Comparison of ENCODE assay signal across 25 cellular contexts in the genomic region with DNA sequence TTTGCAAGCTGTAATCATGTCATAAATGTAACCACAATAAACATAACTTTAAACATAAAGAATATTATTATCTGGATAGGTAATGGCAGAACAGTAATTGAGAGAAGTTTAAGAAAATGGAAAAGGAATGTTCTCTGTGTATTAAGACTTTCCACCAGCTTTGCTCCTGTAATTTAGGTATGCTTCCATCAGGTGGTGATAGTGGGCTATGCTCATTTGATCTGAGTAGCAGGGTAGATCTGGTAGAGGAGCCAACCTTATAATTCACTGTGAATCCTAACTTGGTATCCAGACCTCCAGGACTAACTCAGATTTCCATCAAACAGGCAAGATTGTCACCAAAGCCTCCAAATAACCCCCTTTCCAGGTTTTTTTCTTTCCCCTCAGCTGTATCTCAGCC.
A peak's percentile ranks its signal among the peaks of the same experiment; 100 is the strongest.
DNase-seq lines count a peak whose midpoint lies in the region; ATAC-seq and TF ChIP-seq lines count a peak whose summit lies in the region.
"Had no signal": no experiment of that assay in that cellular context is flagged by ENCODE, and none has a peak within 500 bp of the region (broad histone marks: within the 10 kb centered on the region; RNA-seq: fewer than 3 reads in every experiment).

No MANE protein-coding gene starts in this region.

- H3K4me1 ChIP-seq in DOHH2 (ENCODE audit: control insufficient read depth, low read length): no peaks in the 10 kb centered on the region
- H3K4me1 ChIP-seq in Panc1 (ENCODE audit: control insufficient read depth, insufficient read depth, low read length): no peaks in the 10 kb centered on the region
- H3K4me1 ChIP-seq: right atrium auricular region had no signal

- no peak overlapping the region for H3K4me2 ChIP-seq in DOHH2 (ENCODE audit: low read length)

- POLR2A ChIA-PET in Panc1 (lab: Charles Lee): no interaction called here
- POLR2A ChIA-PET in HEK293T (lab: Yijun Ruan, JAX): no interaction called here

- no peaks in the 10 kb centered on the region for H3K36me3 ChIP-seq in DOHH2 (ENCODE audit: control insufficient read depth, low read length)
- H3K36me3 ChIP-seq in H7 (replicated peaks; ENCODE audit: control insufficient read depth, insufficient read depth, low read length): no peaks in the 10 kb centered on the region
- H3K36me3 ChIP-seq in Panc1 (ENCODE audit: control insufficient read depth, insufficient read depth, low read length): no peaks in the 10 kb centered on the region
- H3K36me3 ChIP-seq: right atrium auricular region had no signal

- in situ Hi-C loops in Panc1 (cut with HindIII; ENCODE audit: low pct_unique_long_range_greater_than_20kb, low sequenced_read_pairs): no loop called here

- no peaks in the 10 kb centered on the region for H4K20me1 ChIP-seq in DOHH2 (ENCODE audit: control insufficient read depth, insufficient read depth, low read depth, low read length)

- TF ChIP-seq CTCF in DOHH2 (IDR thresholded peaks at IDR 0.05; ENCODE audit: low read depth, low read length, poor library complexity, severe bottlenecking) (peak; percentile 18), Panc1 (IDR thresholded peaks at IDR 0.05) (peak; percentile 44)

- CTCF ChIA-PET in Panc1 (lab: Charles Lee) (interaction anchor here (0.6 kb wide), 2 partner anchors 13 to 119 kb away, joined by 3 to 6 read pairs; no protein-coding TSS in a partner anchor), HEK293T (lab: Yijun Ruan, JAX) (no interaction called here)

- ATAC-seq in Panc1 (no peak), HG02678 (IDR thresholded peaks at IDR 0.05; ENCODE audit: unreplicated experiment) (no peak)
- ATAC-seq: CD8-positive, alpha-beta T cell; stimulated activated naive CD8-positive, alpha-beta T cell treated with anti-CD3 and anti-CD28 coated beads, Interleukin-15, Interleukin-2, amounts not matched to agents 100 U/mL and 50 U/mL, for 24 hours had no signal

- no peaks in the 10 kb centered on the region for H3F3A ChIP-seq in DOHH2 (ENCODE audit: control insufficient read depth, insufficient read depth)

- H3K9me3 ChIP-seq in DOHH2 (ENCODE audit: control insufficient read depth, insufficient read depth, low read length) (no peaks in the 10 kb centered on the region), Panc1 (ENCODE audit: control insufficient read depth, insufficient read depth, low read depth, low read length) (no peaks in the 10 kb centered on the region)

- H3K9me2 ChIP-seq in DOHH2 (replicated peaks; ENCODE audit: control insufficient read depth, low read length): no peaks in the 10 kb centered on the region

- H3K27me3 ChIP-seq in DOHH2 (ENCODE audit: control insufficient read depth, low read length) (no peaks in the 10 kb centered on the region), H7 (ENCODE audit: control insufficient read depth, insufficient read depth, low read length) (no peaks in the 10 kb centered on the region), Panc1 (ENCODE audit: control insufficient read depth, insufficient read depth, low read length) (no peaks in the 10 kb centered on the region)
- H3K27me3 ChIP-seq: right atrium auricular region had no signal

- no peak overlapping the region for H3K27ac ChIP-seq in DOHH2 (ENCODE audit: low read depth, low read length)
- H3K27ac ChIP-seq in Panc1 (ENCODE audit: low read length): no peak overlapping the region
- H3K27ac ChIP-seq: coronary artery, right atrium auricular region, RWPE1 had no signal

- intact Hi-C loops in Panc1 (cut with micrococcal nuclease; ENCODE audit: unreplicated experiment): no loop called here

- DNase-seq in H7 (peak; percentile 5), Panc1 (ENCODE audit: low read depth, low spot score) (no peak), iPS-NIHi11 (ENCODE audit: low spot score) (peak; percentile 27), HEK293T (ENCODE audit: extremely low spot score) (no peak), NCI-H510A (lab: John Stamatoyannopoulos, UW) (no peak)
- no peak for DNase-seq in activated CD4-positive, CD25-positive, alpha-beta regulatory T cell treated with anti-CD3 and anti-CD28 coated beads, Interleukin-2, amount 50 U/mL, for 72 hours
- DNase-seq: activated naive CD4-positive, alpha-beta T cell treated with Interleukin-2 at 50 U/mL for 16 hours; activated T-cell treated with anti-CD3 and anti-CD28 coated beads, Interleukin-2, amount 50 U/mL, for 48 hours; amygdala; CD8-positive, alpha-beta T cell; DMS79; KG1; naive B cell; NCI-H1092; NCI-H2029; NCI-H446; NK-92 treated with Interleukin-12 subunit alpha and Interleukin-12 subunit beta, amount 100 ng/mL, for 24 hours; stimulated activated CD4-positive, alpha-beta T cell treated with anti-CD3 and anti-CD28 coated beads, Interleukin-4, amount 100 ng/mL, for 4 hours; stimulated activated naive CD8-positive, alpha-beta T cell treated with anti-CD3 and anti-CD28 coated beads, Interleukin-15, Interleukin-2, amounts not matched to agents 100 U/mL and 50 U/mL, for 24 hours; SW 1271 had no signal

- no peak overlapping the region for H3K4me3 ChIP-seq in DOHH2 (ENCODE audit: low read length)
- no peak overlapping the region for H3K4me3 ChIP-seq in H7 (ENCODE audit: insufficient read depth, low read depth, low read length)
- no peak overlapping the region for H3K4me3 ChIP-seq in Panc1 (ENCODE audit: low read depth in 2 of 2, low read length in 2 of 2)
- H3K4me3 ChIP-seq: coronary artery, right atrium auricular region had no signal

- H3K79me2 ChIP-seq in DOHH2 (ENCODE audit: control insufficient read depth, low read length): no peaks in the 10 kb centered on the region

- no TSS peak for BruUV-seq in Panc1 (replicated peaks; lab: Mats Ljungman, UMichigan)

TF ChIP-seq in HEK293T, 16 proteins besides CTCF, POLR2A, EP300 and RAD21:
- TF ChIP-seq L3MBTL2 (conservative IDR thresholded peaks at IDR 0.05) (no peak), ZNF384 (IDR thresholded peaks at IDR 0.05) (no peak), TARDBP (IDR thresholded peaks at IDR 0.05) (no peak), FOXA1 (IDR thresholded peaks at IDR 0.05) (no peak), FOXK2 (IDR thresholded peaks at IDR 0.05) (no peak), ARNT (IDR thresholded peaks at IDR 0.05) (no peak), FOXM1 (IDR thresholded peaks at IDR 0.05; ENCODE audit: borderline replicate concordance) (no peak), LEF1 (IDR thresholded peaks at IDR 0.05; ENCODE audit: borderline replicate concordance) (no peak), CTBP1 (IDR thresholded peaks at IDR 0.05; ENCODE audit: borderline replicate concordance) (no peak), NFRKB (IDR thresholded peaks at IDR 0.05) (no peak), SUZ12 (IDR thresholded peaks at IDR 0.05) (no peak), HDGF (IDR thresholded peaks at IDR 0.05; ENCODE audit: borderline replicate concordance) (no peak), BHLHE40 (IDR thresholded peaks at IDR 0.05; ENCODE audit: borderline replicate concordance) (no peak), ELF4 (IDR thresholded peaks at IDR 0.05) (no peak), SP1 (IDR thresholded peaks at IDR 0.05) (no peak)
- TF ChIP-seq, protein P1, sequence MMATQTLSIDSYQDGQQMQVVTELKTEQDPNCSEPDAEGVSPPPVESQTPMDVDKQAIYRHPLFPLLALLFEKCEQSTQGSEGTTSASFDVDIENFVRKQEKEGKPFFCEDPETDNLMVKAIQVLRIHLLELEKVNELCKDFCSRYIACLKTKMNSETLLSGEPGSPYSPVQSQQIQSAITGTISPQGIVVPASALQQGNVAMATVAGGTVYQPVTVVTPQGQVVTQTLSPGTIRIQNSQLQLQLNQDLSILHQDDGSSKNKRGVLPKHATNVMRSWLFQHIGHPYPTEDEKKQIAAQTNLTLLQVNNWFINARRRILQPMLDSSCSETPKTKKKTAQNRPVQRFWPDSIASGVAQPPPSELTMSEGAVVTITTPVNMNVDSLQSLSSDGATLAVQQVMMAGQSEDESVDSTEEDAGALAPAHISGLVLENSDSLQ (IDR thresholded peaks at IDR 0.05): no peak

Comparison
In these comparisons a context has a peak if more than half of its experiments do, and no peak if none do; other contexts are left out.
1. DNase-seq: peak in H7 (single experiment) and iPS-NIHi11 (single experiment); none in Panc1 (single experiment), activated CD4-positive, CD25-positive, alpha-beta regulatory T cell treated with anti-CD3 and anti-CD28 coated beads, Interleukin-2, amount 50 U/mL, for 72 hours (single experiment), HEK293T (single experiment) and NCI-H510A (single experiment).